Comparison of ENCODE assay signal across 9 cellular contexts in the genomic region with DNA sequence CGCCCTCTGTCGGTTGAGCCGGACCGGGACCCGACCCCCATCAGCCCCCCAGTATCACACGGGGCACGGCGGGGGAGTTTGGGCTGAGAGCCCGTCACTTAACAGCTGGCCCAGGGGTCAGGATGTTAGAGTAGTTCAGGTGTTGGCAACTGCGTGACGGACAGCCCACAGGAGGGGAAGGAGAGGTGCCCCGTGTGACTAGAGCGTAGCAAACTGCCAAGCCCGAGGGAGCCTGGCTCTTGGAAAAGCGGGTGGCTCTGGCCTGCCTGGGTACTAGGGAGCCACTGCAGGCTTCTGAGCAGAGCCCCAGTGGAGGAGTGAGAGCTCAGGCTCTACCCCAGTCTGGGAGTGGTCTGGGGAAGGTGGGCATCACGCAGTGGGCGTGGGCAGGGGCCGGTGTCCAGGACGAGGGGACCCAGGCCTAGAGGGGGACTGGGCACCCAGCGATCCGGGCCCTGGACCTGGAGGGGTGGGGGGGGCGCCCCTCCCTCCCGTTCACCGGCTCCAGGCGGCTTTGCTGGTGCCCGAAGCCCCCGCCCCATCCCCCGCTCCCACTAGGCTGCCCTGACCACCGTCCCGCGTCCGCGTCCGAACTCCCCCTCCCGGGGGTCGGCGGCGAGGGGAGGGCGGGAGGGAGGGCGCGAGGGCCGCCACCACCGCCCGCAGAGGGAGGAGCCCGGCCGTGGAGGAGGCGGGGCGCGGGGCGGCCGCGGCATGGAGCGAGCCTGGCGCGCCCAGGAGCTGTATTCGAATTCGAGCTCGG. TPM values are rescaled to one million over a fixed set of nuclear protein-coding genes. Genes with fewer than 3 reads are reported as not detected.
DNase-seq lines count a peak whose midpoint lies in the region; ATAC-seq, FAIRE-seq and TF ChIP-seq lines count a peak whose summit lies in the region.
"Had no signal": no experiment of that assay in that cellular context is flagged by ENCODE, and none has a peak within 500 bp of the region (broad histone marks: within the 10 kb centered on the region; RNA-seq: fewer than 3 reads in every experiment).

No MANE protein-coding gene starts in this region.

- no peak overlapping the region for H3K56ac ChIP-seq in H1 (replicated peaks; ENCODE audit: insufficient read length, low read depth, low read length)

- H3K27me3 ChIP-seq in H1 (replicated peaks in 1 of 4; ENCODE audit: control insufficient read depth in 3 of 4, extremely low read depth in 1 of 4, insufficient read depth in 3 of 4, low read length in 3 of 4), result peaks cover 6 to 24% (median 14%) of the 10 kb centered on the region in 4 experiments; a peak in 6 of 7 replicates
- H3K27me3 ChIP-seq in right lobe of liver, result no peaks in the 10 kb centered on the region
- H3K27me3 ChIP-seq in uterus, result peaks cover 0 to 4% of the 10 kb centered on the region in 2 donors

- no peak overlapping the region for H3K9ac ChIP-seq in H1 (replicated peaks in 1 of 4; ENCODE audit: extremely low read depth in 1 of 4, low read depth in 3 of 4, low read length in 3 of 4)

- peaks cover 5 to 16% of the 10 kb centered on the region in 2 experiments for H4K20me1 ChIP-seq in H1 (replicated peaks in 1 of 2; ENCODE audit: control insufficient read depth in 1 of 2, insufficient read depth in 2 of 2, low read length in 2 of 2)

- FAIRE-seq in H1 (lab: Jason Lieb, UNC), result no peak

- H3K23me2 ChIP-seq in H1 (ENCODE audit: low read depth, low read length), result peaks cover 2% of the 10 kb centered on the region; the same call in 1 of the 2 replicates

- CTCF ChIA-PET in activated CD4-positive, alpha-beta T cell treated with anti-CD3 and anti-CD28 coated beads, Interleukin-2, amount 10 ng/mL, durations not matched to agents 7 days and 5 days (lab: Charles Lee), result no interaction called here
- CTCF ChIA-PET in H1 (lab: Charles Lee; ENCODE audit: partially characterized antibody), result interaction anchor here (0.8 to 11.2 kb wide), 27 partner anchors 8 to 513 kb away, joined by 3 to 281 read pairs (median 4); a partner anchor contains a TSS

- no peak overlapping the region for H3K18ac ChIP-seq in H1 (ENCODE audit: extremely low read depth, low read length)

- H2AFZ ChIP-seq in H1 (ENCODE audit: low read length), result no peak overlapping the region

- no peaks in the 10 kb centered on the region for H3K79me2 ChIP-seq in H1 (ENCODE audit: control insufficient read depth in 1 of 2, insufficient read depth in 2 of 2, low read length in 2 of 2)

- no peak overlapping the region for H3K23ac ChIP-seq in H1 (ENCODE audit: insufficient read length)

- H3K9me3 ChIP-seq in H1 (ENCODE audit: insufficient read depth in 2 of 2, low read depth in 1 of 2, low read length in 1 of 2), result no peaks in the 10 kb centered on the region
- H3K9me3 ChIP-seq in right lobe of liver, result no peaks in the 10 kb centered on the region
- no peaks in the 10 kb centered on the region for H3K9me3 ChIP-seq in uterus

- no peak overlapping the region for H4K8ac ChIP-seq in H1 (ENCODE audit: extremely low read depth, insufficient read depth, low read length)

- no peak overlapping the region for H4K91ac ChIP-seq in H1 (replicated peaks; ENCODE audit: insufficient read length, low read length)

- H2BK120ac ChIP-seq in H1 (replicated peaks; ENCODE audit: low read depth, low read length), result no peak overlapping the region

- peak overlapping the region; percentile 11 to 58 (median 16); a peak in 6 of 8 replicates for H3K4me3 ChIP-seq in H1 (ENCODE audit: extremely low read depth in 1 of 4, insufficient read depth in 2 of 4, low read depth in 3 of 4, low read length in 4 of 4)
- peak overlapping the region in 2 of 3 donors; percentile 38 to 62 for H3K4me3 ChIP-seq in right lobe of liver
- H3K4me3 ChIP-seq in uterus, result peak overlapping the region; percentile 29 to 30

- POLR2A ChIA-PET in activated CD4-positive, alpha-beta T cell treated with anti-CD3 and anti-CD28 coated beads, Interleukin-2, amount 10 ng/mL, durations not matched to agents 7 days and 5 days (lab: Charles Lee), result no interaction called here
- POLR2A ChIA-PET in H1 (lab: Charles Lee; ENCODE audit: partially characterized antibody), result interaction anchor here (0.9 to 1.1 kb wide), 3 partner anchors 13 to 69 kb away, joined by 3 read pairs; a partner anchor contains a TSS

- peak in 1 of 4 donors; percentile 15 for ATAC-seq in right lobe of liver
- ATAC-seq in HG02571 (IDR thresholded peaks at IDR 0.05; ENCODE audit: unreplicated experiment), result no peak

- H3K4me3 Mint-ChIP-seq in activated CD4-positive, alpha-beta T cell treated with anti-CD3 and anti-CD28 coated beads, Interleukin-2, amount 10 ng/mL, durations not matched to agents 7 days and 5 days, result no peak overlapping the region
- H3K4me3 Mint-ChIP-seq: activated B cell treated with CpG ODN at 0.5 μM for 24 hours had no signal

- peaks cover 5% of the 10 kb centered on the region for H3K4me1 Mint-ChIP-seq in activated CD4-positive, alpha-beta T cell treated with anti-CD3 and anti-CD28 coated beads, Interleukin-2, amount 10 ng/mL, durations not matched to agents 7 days and 5 days
- H3K4me1 Mint-ChIP-seq: activated B cell treated with CpG ODN at 0.5 μM for 24 hours had no signal

- H2AK5ac ChIP-seq in H1 (ENCODE audit: low read depth, low read length), result no peak overlapping the region

- H3K4ac ChIP-seq in H1 (replicated peaks; ENCODE audit: insufficient read length, low read depth, low read length), result no peak overlapping the region

- TF ChIP-seq CTCF in H1 (IDR thresholded peaks at IDR 0.05; ENCODE audit: control extremely low read depth in 1 of 3, insufficient read depth in 1 of 3, low read depth in 1 of 3, low read length in 3 of 3), result peak; percentile 71 to 77 (median 76)
- peak in 3 of 4 donors; percentile 19 to 23 (median 19) for TF ChIP-seq CTCF in right lobe of liver (IDR thresholded peaks at IDR 0.05)
- no peak for TF ChIP-seq CTCF in uterus (IDR thresholded peaks at IDR 0.05)

- no peak overlapping the region for H4K5ac ChIP-seq in H1 (ENCODE audit: insufficient read length, low read depth, low read length)

- no peak for TF ChIP-seq EP300 in H1 (IDR thresholded peaks at IDR 0.05; ENCODE audit: borderline replicate concordance in 1 of 2, low read depth in 2 of 2, low read length in 2 of 2)

- peak in 1 of 2 experiments; percentile 70; a peak in 3 of 4 replicates for TF ChIP-seq RAD21 in H1 (IDR thresholded peaks at IDR 0.05 in 1 of 2, conservative IDR thresholded peaks at IDR 0.05 in 1 of 2; ENCODE audit: low read depth in 2 of 2, low read length in 2 of 2)

- H2BK15ac ChIP-seq in H1 (ENCODE audit: low read length), result no peak overlapping the region

- DNase-seq in activated CD4-positive, alpha-beta T cell treated with anti-CD3 and anti-CD28 coated beads, Interleukin-2, amount 10 ng/mL, durations not matched to agents 7 days and 5 days, result no peak
- DNase-seq in activated CD4-positive, alpha-beta T cell treated with anti-CD3 and anti-CD28 coated beads for 4 hours, result no peak
- DNase-seq in H1 (ENCODE audit: low read depth in 1 of 2, low spot score in 2 of 2), result peak in 1 of 2 experiments; percentile 84
- DNase-seq in right lobe of liver, result peak; percentile 36 to 57 (median 52)
- no peak for DNase-seq in uterus
- no peak for DNase-seq in NCI-H1092 (lab: John Stamatoyannopoulos, UW)
- no peak for DNase-seq in T-helper 2 cell
- DNase-seq: activated B cell treated with CpG ODN at 0.5 μM for 24 hours had no signal

- H3K4me1 ChIP-seq in H1 (replicated peaks in 1 of 4; ENCODE audit: control insufficient read depth in 3 of 4, insufficient read depth in 4 of 4, low read length in 3 of 4) (peaks cover 0 to 10% (median 0%) of the 10 kb centered on the region in 4 experiments; a peak in 4 of 7 replicates), right lobe of liver (peaks cover 0 to 43% (median 18%) of the 10 kb centered on the region in 4 donors), uterus (peaks cover 0 to 3% of the 10 kb centered on the region in 2 donors)

- no peak for TF ChIP-seq POLR2A in H1 (IDR thresholded peaks at IDR 0.05; ENCODE audit: control extremely low read depth in 1 of 2, low read depth in 2 of 2, low read length in 2 of 2)
- TF ChIP-seq POLR2A in right lobe of liver (IDR thresholded peaks at IDR 0.05), result no peak
- TF ChIP-seq POLR2A in uterus (IDR thresholded peaks at IDR 0.05), result no peak

- no peaks in the 10 kb centered on the region for H3K9me3 Mint-ChIP-seq in activated CD4-positive, alpha-beta T cell treated with anti-CD3 and anti-CD28 coated beads, Interleukin-2, amount 10 ng/mL, durations not matched to agents 7 days and 5 days

- no peak overlapping the region for H3K14ac ChIP-seq in H1 (ENCODE audit: insufficient read length)

- peaks cover 9% of the 10 kb centered on the region for H3K27me3 Mint-ChIP-seq in activated CD4-positive, alpha-beta T cell treated with anti-CD3 and anti-CD28 coated beads, Interleukin-2, amount 10 ng/mL, durations not matched to agents 7 days and 5 days

- H2BK12ac ChIP-seq in H1 (ENCODE audit: low read depth, low read length), result no peak overlapping the region

- H3K36me3 Mint-ChIP-seq in activated CD4-positive, alpha-beta T cell treated with anti-CD3 and anti-CD28 coated beads, Interleukin-2, amount 10 ng/mL, durations not matched to agents 7 days and 5 days (ENCODE audit: low read depth), result no peaks in the 10 kb centered on the region

- intact Hi-C loops in right lobe of liver (cut with DNase I), result loop anchor here in 1 of 2 donors (5.0 kb wide), 1 partner anchor 70 kb away; a partner anchor contains a TSS
- intact Hi-C loops in uterus (cut with DNase I; ENCODE audit: low total_unique reads), result no loop called here

- H3K27ac ChIP-seq in H1 (ENCODE audit: low read depth, low read length) (no peak overlapping the region), right lobe of liver (peak overlapping the region in 1 of 3 donors; percentile 10), uterus (no peak overlapping the region)

- peak overlapping the region; percentile 34 to 53; a peak in 3 of 4 replicates for H3K4me2 ChIP-seq in H1 (ENCODE audit: insufficient read depth in 1 of 2, low read depth in 2 of 2, low read length in 2 of 2)

- 8% methylated on average over 17 of the region's 58 CpGs; no CpG with 5 or more reads in 1 of the 2 experiments for WGBS in H1 (ENCODE audit: extremely low coverage in 1 of 2, insufficient coverage in 1 of 2, insufficient read length in 1 of 2, insufficient replicate concordance in 2 of 2, low coverage in 1 of 2, low lambda C conversion rate in 2 of 2, missing lambda C conversion rate in 1 of 2), 2 experiments
- 16% methylated on average over 12 of the region's 58 CpGs for WGBS in right lobe of liver (ENCODE audit: insufficient coverage, low coverage, low lambda C conversion rate, missing lambda C conversion rate)

- H3K79me1 ChIP-seq in H1 (ENCODE audit: low read depth, low read length), result no peaks in the 10 kb centered on the region

- peak overlapping the region; percentile 68 for H3K27ac Mint-ChIP-seq in activated CD4-positive, alpha-beta T cell treated with anti-CD3 and anti-CD28 coated beads, Interleukin-2, amount 10 ng/mL, durations not matched to agents 7 days and 5 days
- H3K27ac Mint-ChIP-seq: activated B cell treated with CpG ODN at 0.5 μM for 24 hours had no signal

- H2BK20ac ChIP-seq in H1 (ENCODE audit: low read length), result no peak overlapping the region

- peaks cover 0 to 2% (median 0%) of the 10 kb centered on the region in 4 experiments; a peak in 1 of 8 replicates for H3K36me3 ChIP-seq in H1 (ENCODE audit: control insufficient read depth in 2 of 4, insufficient read depth in 4 of 4, low read length in 3 of 4)
- H3K36me3 ChIP-seq in right lobe of liver, result no peaks in the 10 kb centered on the region
- no peaks in the 10 kb centered on the region for H3K36me3 ChIP-seq in uterus

- no peak overlapping the region for H2BK5ac ChIP-seq in H1 (ENCODE audit: low read depth, low read length)

RNA-seq across cellular contexts. Expression of a gene that starts 24.4 kb away (rescaled TPM):
- total RNA-seq in activated CD4-positive, alpha-beta T cell treated with anti-CD3 and anti-CD28 coated beads, Interleukin-2, amount 10 ng/mL, durations not matched to agents 7 days and 5 days, result under 1 TPM; 0.02 to 0.04 TPM
- total RNA-seq in H1 (2021; fragmentation: NEBNext Ultra II Directional; extraction: Animal tissue kit (Norgen Biotek cat#: 25700)), result 6.0 and 6.3 TPM in 2 replicates
- 1.5 and 2.8 TPM in 2 replicates for polyA plus RNA-seq in H1 (2011; rRNA removed)
- polyA plus RNA-seq in H1 (2011; cell fraction: cytosol; rRNA removed), result 2.0 TPM
- polyA plus RNA-seq in H1 (2011; cell fraction: nucleus; rRNA removed), result 5.4 TPM
- 2.9 to 5.2 TPM (median 4.1 TPM) in 4 replicates for polyA plus RNA-seq in H1 (2012, experiment 1 of 2)
- polyA plus RNA-seq in H1 (2012, experiment 2 of 2), result 2.5 TPM
- 1.7 TPM for polyA plus RNA-seq in H1 (2013, experiment 1 of 2)
- polyA plus RNA-seq in H1 (2013, experiment 2 of 2), result 1.7 TPM
- polyA minus RNA-seq in H1 (2011; rRNA and poly(A)+ RNA removed), result 1.4 and 2.2 TPM in 2 replicates
- 2.9 TPM for polyA minus RNA-seq in H1 (2011; cell fraction: cytosol; rRNA and poly(A)+ RNA removed)
- 4.6 TPM for polyA minus RNA-seq in H1 (2011; cell fraction: nucleus; rRNA and poly(A)+ RNA removed)
- total RNA-seq in right lobe of liver (10 to 100 TPM in 5 of 6 experiments, 1 to 10 TPM in 1; 9.7 to 16.0 (median 14.8) TPM), uterus (100 to 1,000 TPM in 1 of 4 donors, 10 to 100 TPM in 2, 1 to 10 TPM in 1; 8.6 to 101 (median 16.9) TPM)
- total RNA-seq: activated B cell treated with CpG ODN at 0.5 μM for 24 hours had no signal

RNA-seq across cellular contexts. Expression of a gene that starts 41.0 kb away (rescaled TPM):
- total RNA-seq in activated CD4-positive, alpha-beta T cell treated with anti-CD3 and anti-CD28 coated beads, Interleukin-2, amount 10 ng/mL, durations not matched to agents 7 days and 5 days, result not detected
- 0.56 TPM in 1 of 2 replicates, not detected in the other for total RNA-seq in H1 (2021; fragmentation: NEBNext Ultra II Directional; extraction: Animal tissue kit (Norgen Biotek cat#: 25700))
- polyA plus RNA-seq in H1 (2011; rRNA removed), result 0.05 TPM in 1 of 2 replicates, not detected in the other
- not detected for polyA plus RNA-seq in H1 (2011; cell fraction: cytosol; rRNA removed)
- polyA plus RNA-seq in H1 (2011; cell fraction: nucleus; rRNA removed), result 0.73 TPM
- polyA plus RNA-seq in H1 (2012, experiment 1 of 2), result 0.18 TPM in 1 of 4 replicates, not detected in the others
- not detected for polyA plus RNA-seq in H1 (2012, experiment 2 of 2)
- not detected for polyA plus RNA-seq in H1 (2013, experiment 1 of 2)
- not detected for polyA plus RNA-seq in H1 (2013, experiment 2 of 2)
- polyA minus RNA-seq in H1 (2011; rRNA and poly(A)+ RNA removed), result not detected in 2 replicates
- not detected for polyA minus RNA-seq in H1 (2011; cell fraction: cytosol; rRNA and poly(A)+ RNA removed)
- not detected for polyA minus RNA-seq in H1 (2011; cell fraction: nucleus; rRNA and poly(A)+ RNA removed)
- under 1 TPM in 5 of 6 experiments, not detected in 1; 0.34 to 0.84 (median 0.55) TPM for total RNA-seq in right lobe of liver
- 1 to 10 TPM in 1 of 4 donors, under 1 TPM in 1, not detected in 2; 0.35 to 7.9 TPM for total RNA-seq in uterus
- total RNA-seq: activated B cell treated with CpG ODN at 0.5 μM for 24 hours had no signal

Comparison
In these comparisons a context has a peak if more than half of its experiments do, and no peak if none do; other contexts are left out.
1. DNase-seq: peak in right lobe of liver (3 of 3); none in activated CD4-positive, alpha-beta T cell treated with anti-CD3 and anti-CD28 coated beads, Interleukin-2, amount 10 ng/mL, durations not matched to agents 7 days and 5 days (single experiment), activated CD4-positive, alpha-beta T cell treated with anti-CD3 and anti-CD28 coated beads for 4 hours (0 of 2), uterus (0 of 2), NCI-H1092 (single experiment) and T-helper 2 cell (0 of 5).
2. CTCF ChIP-seq: peak in H1 (3 of 3) and right lobe of liver (3 of 4); none in uterus (0 of 4).
3. Peak in every context shown above with its lines, with median percentiles within 50 percentile points of each other: H3K4me3 ChIP-seq.